Comparison of ENCODE assay signal across 19 cellular contexts in the genomic region with DNA sequence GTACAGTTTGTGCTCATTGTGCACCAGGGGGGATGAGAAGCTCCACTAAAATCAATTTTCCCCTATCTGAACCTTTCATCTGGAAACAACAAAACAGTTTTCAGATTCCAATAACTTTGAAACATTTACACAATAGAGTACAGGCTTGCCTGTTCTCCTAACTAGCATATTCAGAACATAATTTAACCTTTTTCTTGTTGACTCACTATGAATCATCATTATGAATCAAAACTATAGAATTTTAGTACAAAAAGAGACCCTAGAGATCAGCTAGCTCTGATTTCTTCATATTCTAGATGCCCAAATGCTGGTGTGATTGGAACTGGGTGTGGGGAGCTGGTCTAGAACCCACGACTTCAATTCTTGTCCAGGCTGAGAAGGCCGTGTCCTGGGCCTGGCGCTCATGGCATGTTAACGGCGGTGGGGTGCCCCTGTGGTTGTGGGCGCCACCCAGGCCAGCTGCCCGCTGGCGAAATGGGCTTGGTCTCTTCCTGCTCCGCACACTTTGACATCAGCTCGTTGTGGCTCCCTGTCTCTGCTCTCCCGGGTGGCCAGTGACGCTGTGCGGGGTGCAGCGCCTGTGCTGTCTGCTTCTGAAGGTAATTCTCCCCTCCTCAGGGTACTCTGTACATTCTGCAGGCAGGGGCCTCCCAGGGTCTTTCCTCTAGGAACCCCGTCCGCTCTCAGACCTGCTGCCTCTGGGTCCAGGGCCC. TPM values are rescaled to one million over a fixed set of nuclear protein-coding genes. Genes with fewer than 3 reads are reported as not detected.
DNase-seq lines count a peak whose midpoint lies in the region; ATAC-seq, FAIRE-seq and TF ChIP-seq lines count a peak whose summit lies in the region.
"Had no signal": no experiment of that assay in that cellular context is flagged by ENCODE, and none has a peak within 500 bp of the region (broad histone marks: within the 10 kb centered on the region; RNA-seq: fewer than 3 reads in every experiment).

No MANE protein-coding gene starts in this region.

- no peak overlapping the region for H3K4me2 ChIP-seq in endothelial cell of umbilical vein (ENCODE audit: insufficient read depth, low read length)

- H3K9me3 ChIP-seq in Panc1 (ENCODE audit: control insufficient read depth, insufficient read depth, low read depth, low read length): no peaks in the 10 kb centered on the region
- no peaks in the 10 kb centered on the region for H3K9me3 ChIP-seq in endothelial cell of umbilical vein (replicated peaks; ENCODE audit: control insufficient read depth, insufficient read depth, low read length)
- peaks cover 11% of the 10 kb centered on the region for H3K9me3 ChIP-seq in endodermal cell (ENCODE audit: control insufficient read depth, low read length)

- no TSS peak for BruUV-seq in Panc1 (replicated peaks; lab: Mats Ljungman, UMichigan)
- BruUV-seq in endothelial cell of umbilical vein (replicated peaks; lab: Mats Ljungman, UMichigan): no TSS peak

- dilution Hi-C loops in endothelial cell of umbilical vein (cut with MboI; ENCODE audit: extremely low pct_ligation_motif_present, low sequenced_read_pairs): no loop called here

- 91 to 99% methylated on average over 15 to 16 of the region's 16 CpGs for WGBS in endodermal cell (ENCODE audit: insufficient coverage in 1 of 2, insufficient read length in 1 of 2), 2 experiments

- CTCF ChIA-PET in Panc1 (lab: Charles Lee) (no interaction called here), endothelial cell of umbilical vein (lab: Charles Lee) (no interaction called here)

- no peak overlapping the region for H3K27ac Mint-ChIP-seq in endodermal cell
- no peak overlapping the region for H3K27ac Mint-ChIP-seq in stimulated activated memory B cell treated with anti-CD40 and anti-IgM and Interleukin-4, amounts not matched to agents 10 μg/mL and 1 μg/mL and 100 μg/mL, for 72 hours
- H3K27ac Mint-ChIP-seq: activated CD4-positive, alpha-beta T cell treated with anti-CD3 and anti-CD28 coated beads, Interleukin-2, amount 10 ng/mL, durations not matched to agents 7 days and 5 days; activated naive CD4-positive, alpha-beta T cell treated with anti-CD3 and anti-CD28 coated beads, Interleukin-2, amount 50 U/mL, for 24 hours; effector memory CD8-positive, alpha-beta T cell; natural killer cell had no signal

- no peak overlapping the region for H3K4me3 Mint-ChIP-seq in endodermal cell
- no peak overlapping the region for H3K4me3 Mint-ChIP-seq in stimulated activated memory B cell treated with anti-CD40 and anti-IgM and Interleukin-4, amounts not matched to agents 10 μg/mL and 1 μg/mL and 100 μg/mL, for 72 hours
- H3K4me3 Mint-ChIP-seq: activated CD4-positive, alpha-beta T cell treated with anti-CD3 and anti-CD28 coated beads, Interleukin-2, amount 10 ng/mL, durations not matched to agents 7 days and 5 days; activated naive CD4-positive, alpha-beta T cell treated with anti-CD3 and anti-CD28 coated beads, Interleukin-2, amount 50 U/mL, for 24 hours; effector memory CD8-positive, alpha-beta T cell; natural killer cell had no signal

- H3K4me1 ChIP-seq in Panc1 (ENCODE audit: control insufficient read depth, insufficient read depth, low read length): no peaks in the 10 kb centered on the region
- H3K4me1 ChIP-seq in endothelial cell of umbilical vein (ENCODE audit: control insufficient read depth, extremely low read depth, insufficient read depth, low read length): no peaks in the 10 kb centered on the region
- no peaks in the 10 kb centered on the region for H3K4me1 ChIP-seq in endodermal cell (ENCODE audit: control insufficient read depth, insufficient read depth, low read length)

- H3K27me3 ChIP-seq in Panc1 (ENCODE audit: control insufficient read depth, insufficient read depth, low read length): no peaks in the 10 kb centered on the region
- H3K27me3 ChIP-seq in endothelial cell of umbilical vein (ENCODE audit: control insufficient read depth in 2 of 2, insufficient read depth in 2 of 2, low read length in 2 of 2): no peaks in the 10 kb centered on the region
- no peaks in the 10 kb centered on the region for H3K27me3 ChIP-seq in endodermal cell (ENCODE audit: control insufficient read depth, insufficient read depth, low read length, poor library complexity, severe bottlenecking)

- in situ Hi-C loops in Panc1 (cut with HindIII; ENCODE audit: low pct_unique_long_range_greater_than_20kb, low sequenced_read_pairs): no loop called here

- H3K36me3 ChIP-seq in Panc1 (ENCODE audit: control insufficient read depth, insufficient read depth, low read length) (no peaks in the 10 kb centered on the region), endothelial cell of umbilical vein (ENCODE audit: control insufficient read depth in 2 of 2, extremely low read depth in 1 of 2, insufficient read depth in 2 of 2, low read length in 2 of 2) (no peaks in the 10 kb centered on the region), endodermal cell (ENCODE audit: control insufficient read depth, insufficient read depth, low read length) (no peaks in the 10 kb centered on the region)

- no peaks in the 10 kb centered on the region for H3K79me2 ChIP-seq in endothelial cell of umbilical vein (ENCODE audit: control insufficient read depth, insufficient read depth, low read length)

- FAIRE-seq in endothelial cell of umbilical vein (lab: Jason Lieb, UNC) (no peak), urothelium cell line (lab: Jason Lieb, UNC) (no peak)

- peaks cover 31% of the 10 kb centered on the region for H3K27me3 Mint-ChIP-seq in endodermal cell (ENCODE audit: insufficient read depth)
- H3K27me3 Mint-ChIP-seq in stimulated activated memory B cell treated with anti-CD40 and anti-IgM and Interleukin-4, amounts not matched to agents 10 μg/mL and 1 μg/mL and 100 μg/mL, for 72 hours: peaks cover 26% of the 10 kb centered on the region
- H3K27me3 Mint-ChIP-seq: activated CD4-positive, alpha-beta T cell treated with anti-CD3 and anti-CD28 coated beads, Interleukin-2, amount 10 ng/mL, durations not matched to agents 7 days and 5 days; activated naive CD4-positive, alpha-beta T cell treated with anti-CD3 and anti-CD28 coated beads, Interleukin-2, amount 50 U/mL, for 24 hours had no signal

- H3K9ac ChIP-seq in endothelial cell of umbilical vein (replicated peaks; ENCODE audit: extremely low read depth, insufficient read depth, low read length): no peak overlapping the region
- H3K9ac ChIP-seq in endodermal cell (ENCODE audit: extremely low read depth, low read length, poor library complexity, severe bottlenecking): no peak overlapping the region

- peaks cover 2% of the 10 kb centered on the region for H3K36me3 Mint-ChIP-seq in endodermal cell (ENCODE audit: low read depth)
- H3K36me3 Mint-ChIP-seq in stimulated activated memory B cell treated with anti-CD40 and anti-IgM and Interleukin-4, amounts not matched to agents 10 μg/mL and 1 μg/mL and 100 μg/mL, for 72 hours: no peaks in the 10 kb centered on the region
- H3K36me3 Mint-ChIP-seq: activated naive CD4-positive, alpha-beta T cell treated with anti-CD3 and anti-CD28 coated beads, Interleukin-2, amount 50 U/mL, for 24 hours; natural killer cell had no signal

- H3K9me3 Mint-ChIP-seq in endodermal cell: peaks cover 7% of the 10 kb centered on the region
- no peaks in the 10 kb centered on the region for H3K9me3 Mint-ChIP-seq in stimulated activated memory B cell treated with anti-CD40 and anti-IgM and Interleukin-4, amounts not matched to agents 10 μg/mL and 1 μg/mL and 100 μg/mL, for 72 hours
- H3K9me3 Mint-ChIP-seq: activated CD4-positive, alpha-beta T cell treated with anti-CD3 and anti-CD28 coated beads, Interleukin-2, amount 10 ng/mL, durations not matched to agents 7 days and 5 days; activated naive CD4-positive, alpha-beta T cell treated with anti-CD3 and anti-CD28 coated beads, Interleukin-2, amount 50 U/mL, for 24 hours; effector memory CD8-positive, alpha-beta T cell; natural killer cell had no signal

- H3K27ac ChIP-seq in Panc1 (ENCODE audit: low read length) (no peak overlapping the region), endothelial cell of umbilical vein (ENCODE audit: insufficient read depth, low read depth, low read length) (no peak overlapping the region), endodermal cell (ENCODE audit: low read depth, low read length) (no peak overlapping the region)
- H3K27ac ChIP-seq: SK-N-MC had no signal

- H3K4me3 ChIP-seq in Panc1 (ENCODE audit: low read depth in 2 of 2, low read length in 2 of 2): no peak overlapping the region
- no peak overlapping the region for H3K4me3 ChIP-seq in endothelial cell of umbilical vein (replicated peaks in 1 of 3; ENCODE audit: insufficient read depth in 1 of 3, low read depth in 1 of 3, low read length in 3 of 3)
- H3K4me3 ChIP-seq in endodermal cell (ENCODE audit: low read length): no peak overlapping the region
- H3K4me3 ChIP-seq: SK-N-MC had no signal

- TF ChIP-seq CTCF in Panc1 (IDR thresholded peaks at IDR 0.05) (no peak), endothelial cell of umbilical vein (IDR thresholded peaks at IDR 0.05; ENCODE audit: extremely low read depth in 1 of 2, insufficient read depth in 1 of 2, low read depth in 1 of 2, low read length in 2 of 2) (no peak), omental fat pad (IDR thresholded peaks at IDR 0.05) (no peak), endodermal cell (conservative IDR thresholded peaks at IDR 0.05) (no peak)

- H4K20me1 ChIP-seq in endothelial cell of umbilical vein (replicated peaks; ENCODE audit: control insufficient read depth, extremely low read depth, insufficient read depth, low read length): no peaks in the 10 kb centered on the region

- no peaks in the 10 kb centered on the region for H3K9me1 ChIP-seq in endothelial cell of umbilical vein (replicated peaks; ENCODE audit: control insufficient read depth, extremely low read depth, insufficient read depth, low read length)

- POLR2A ChIA-PET in Panc1 (lab: Charles Lee) (no interaction called here), endothelial cell of umbilical vein (lab: Charles Lee) (no interaction called here)

- no peak for TF ChIP-seq POLR2A in endothelial cell of umbilical vein (IDR thresholded peaks at IDR 0.05; ENCODE audit: low read depth, low read length)

- H2AFZ ChIP-seq in endothelial cell of umbilical vein (ENCODE audit: low read depth, low read length): no peak overlapping the region

- ATAC-seq in Panc1: 0 out of 2 replicates have a peak, but pooled peaks have one; percentile 26
- peak; percentile 45 for ATAC-seq in omental fat pad (ENCODE audit: low FRiP score)
- no peak for ATAC-seq in stimulated activated memory B cell treated with anti-CD40 and anti-IgM and Interleukin-4, amounts not matched to agents 10 μg/mL and 1 μg/mL and 100 μg/mL, for 72 hours
- ATAC-seq: effector memory CD8-positive, alpha-beta T cell; natural killer cell had no signal

- peak; percentile 76 for DNase-seq in ELR (ENCODE audit: low read depth)
- no peak for DNase-seq in Panc1 (ENCODE audit: low read depth, low spot score)
- DNase-seq in endothelial cell of umbilical vein (ENCODE audit: low read depth, low spot score): no peak
- DNase-seq in omental fat pad (ENCODE audit: low spot score): no peak
- DNase-seq in endodermal cell: no peak
- DNase-seq in urothelium cell line (ENCODE audit: low spot score): no peak
- no peak for DNase-seq in superior temporal gyrus (ENCODE audit: extremely low spot score)
- DNase-seq: activated CD4-positive, alpha-beta T cell treated with anti-CD3 and anti-CD28 coated beads, Interleukin-2, amount 10 ng/mL, durations not matched to agents 7 days and 5 days; activated T-cell treated with anti-CD3 and anti-CD28 coated beads for 4 hours; caudate nucleus; DMS 273 treated with DMSO at 0.1 percent for 48 hours; effector memory CD8-positive, alpha-beta T cell; natural killer cell; NCI-H2029 treated with DMSO at 0.1 percent for 48 hours; NCI-H510A; substantia nigra had no signal

- peaks cover 10% of the 10 kb centered on the region for H3K4me1 Mint-ChIP-seq in endodermal cell
- H3K4me1 Mint-ChIP-seq in stimulated activated memory B cell treated with anti-CD40 and anti-IgM and Interleukin-4, amounts not matched to agents 10 μg/mL and 1 μg/mL and 100 μg/mL, for 72 hours: no peaks in the 10 kb centered on the region
- H3K4me1 Mint-ChIP-seq: activated CD4-positive, alpha-beta T cell treated with anti-CD3 and anti-CD28 coated beads, Interleukin-2, amount 10 ng/mL, durations not matched to agents 7 days and 5 days; activated naive CD4-positive, alpha-beta T cell treated with anti-CD3 and anti-CD28 coated beads, Interleukin-2, amount 50 U/mL, for 24 hours; natural killer cell had no signal

- intact Hi-C loops in Panc1 (cut with micrococcal nuclease; ENCODE audit: unreplicated experiment): no loop called here
- intact Hi-C loops in endothelial cell of umbilical vein (cut with micrococcal nuclease): no loop called here

RNA-seq across cellular contexts. Expression of a gene that starts 29.9 kb away (rescaled TPM):
- total RNA-seq in Panc1 (2021; ENCODE audit: unreplicated experiment): 12.9 TPM
- polyA plus RNA-seq in Panc1 (2012; ENCODE audit: insufficient read length): 18.0 TPM
- 15.2 and 15.4 TPM in 2 replicates for total RNA-seq in endothelial cell of umbilical vein
- 8.9 and 10.2 TPM in 2 replicates for polyA plus RNA-seq in endothelial cell of umbilical vein
- polyA plus RNA-seq in endothelial cell of umbilical vein (2011; cell fraction: cytosol; rRNA removed): 5.5 and 6.1 TPM in 2 replicates
- polyA plus RNA-seq in endothelial cell of umbilical vein (2011; cell fraction: nucleus; rRNA removed): 38.9 and 40.0 TPM in 2 replicates
- 6.8 and 7.8 TPM in 2 replicates for polyA plus RNA-seq in endothelial cell of umbilical vein (2012)
- polyA minus RNA-seq in endothelial cell of umbilical vein: 38.4 and 43.0 TPM in 2 replicates
- 3.3 TPM for polyA minus RNA-seq in endothelial cell of umbilical vein (2011; cell fraction: cytosol; rRNA and poly(A)+ RNA removed)
- polyA minus RNA-seq in endothelial cell of umbilical vein (2011; cell fraction: nucleus; rRNA and poly(A)+ RNA removed): 42.7 and 54.5 TPM in 2 replicates
- total RNA-seq in omental fat pad: 10 to 100 TPM in 2 of 4 donors, 1 to 10 TPM in 2; 7.2 to 20.2 (median 12.5) TPM
- total RNA-seq in endodermal cell: 10 to 100 TPM; 61.0 to 61.1 TPM
- polyA plus RNA-seq in endodermal cell (2013, experiment 1 of 2): 33.8 TPM
- polyA plus RNA-seq in endodermal cell (2013, experiment 2 of 2): 30.0 TPM
